In the genomic region with DNA sequence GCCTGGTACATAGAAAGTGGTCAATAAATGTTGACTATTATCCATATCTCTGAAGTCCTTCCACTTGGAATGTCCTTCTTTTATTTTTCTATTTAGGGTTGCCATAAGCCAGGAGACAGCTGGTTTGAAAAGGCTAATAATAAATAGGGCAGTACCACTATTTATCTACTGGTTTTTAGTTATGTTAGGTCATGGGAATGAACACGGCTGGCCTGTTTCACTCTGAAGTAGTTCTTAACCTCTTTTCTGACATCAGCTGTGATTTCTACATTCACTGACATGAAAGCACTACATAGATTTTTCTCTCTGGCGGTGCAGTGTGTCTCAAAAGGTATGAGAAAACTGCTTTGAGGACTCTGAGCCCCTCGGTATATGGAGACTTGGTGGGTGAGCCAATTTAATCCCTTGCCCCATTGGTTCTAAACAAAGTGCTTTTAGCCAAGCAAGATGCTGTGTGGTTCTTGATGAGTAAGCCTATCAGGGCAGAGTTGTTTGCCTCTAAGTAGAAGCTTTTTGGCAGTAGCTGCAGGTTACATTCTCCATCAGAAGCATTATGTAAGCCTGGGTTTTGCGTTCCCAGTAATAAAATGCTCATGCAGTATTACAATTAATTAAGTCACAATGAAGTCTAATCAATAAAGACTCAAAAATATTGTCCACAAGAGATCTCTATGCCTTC, we compare ENCODE assay signal across 18 cellular contexts. TPM values are rescaled to one million over a fixed set of nuclear protein-coding genes. Genes with fewer than 3 reads are reported as not detected.
DNase-seq lines count a peak whose midpoint lies in the region; ATAC-seq, FAIRE-seq and TF ChIP-seq lines count a peak whose summit lies in the region.
"Had no signal": no experiment of that assay in that cellular context is flagged by ENCODE, and none has a peak within 500 bp of the region (broad histone marks: within the 10 kb centered on the region; RNA-seq: fewer than 3 reads in every experiment).

No MANE protein-coding gene starts in this region.

- peaks cover 12% of the 10 kb centered on the region for H3K4me1 Mint-ChIP-seq in activated CD8-positive, alpha-beta T cell treated with anti-CD3 and anti-CD28 coated beads, Interleukin-2, amount 10 ng/mL, durations not matched to agents 7 days and 5 days (ENCODE audit: low read depth)

- no peaks in the 10 kb centered on the region for H3K9me3 Mint-ChIP-seq in activated CD8-positive, alpha-beta T cell treated with anti-CD3 and anti-CD28 coated beads, Interleukin-2, amount 10 ng/mL, durations not matched to agents 7 days and 5 days (ENCODE audit: insufficient read depth)
- H3K9me3 Mint-ChIP-seq: activated T-helper 2 cell treated with anti-CD3 and anti-CD28 coated beads, Interferon-gamma antibody, Interleukin-2, Interleukin-4, amounts not matched to agents 10 μg/mL and 5 μg/mL and 100 μg/mL, durations not matched to agents 14 hours and 24 hours and 36 hours had no signal

- intact Hi-C loops in mucosa of descending colon (cut with DNase I, micrococcal nuclease) (no loop called here), transverse colon (cut with DNase I; ENCODE audit: low total_unique reads) (loop anchor here (10.0 kb wide), 1 partner anchor 339 kb away; no protein-coding TSS in a partner anchor)

- H3K4me3 ChIP-seq in fibroblast of mammary gland (ENCODE audit: control insufficient read depth, low read depth, low read length): no peak overlapping the region
- no peak overlapping the region for H3K4me3 ChIP-seq in mucosa of descending colon
- no peak overlapping the region for H3K4me3 ChIP-seq in transverse colon
- H3K4me3 ChIP-seq in small intestine (ENCODE audit: low read depth in 1 of 2, low read length in 2 of 2): no peak overlapping the region
- H3K4me3 ChIP-seq: right lobe of liver, tibial nerve had no signal

- H3K27me3 Mint-ChIP-seq in activated CD8-positive, alpha-beta T cell treated with anti-CD3 and anti-CD28 coated beads, Interleukin-2, amount 10 ng/mL, durations not matched to agents 7 days and 5 days (ENCODE audit: low read depth): no peaks in the 10 kb centered on the region

- CTCF ChIA-PET in activated CD8-positive, alpha-beta T cell treated with anti-CD3 and anti-CD28 coated beads, Interleukin-2, amount 10 ng/mL, durations not matched to agents 7 days and 5 days (lab: Charles Lee): interaction anchor here (1.1 kb wide), 1 partner anchor 50 kb away, joined by 4 read pairs; no protein-coding TSS in a partner anchor

- ATAC-seq in mucosa of descending colon: peak; percentile 9
- ATAC-seq in activated CD8-positive, alpha-beta T cell treated with anti-CD3 and anti-CD28 coated beads, Interleukin-2, amount 10 ng/mL, durations not matched to agents 7 days and 5 days: no peak
- ATAC-seq in GM18520 (IDR thresholded peaks at IDR 0.05; ENCODE audit: unreplicated experiment): no peak
- ATAC-seq: HCT116 had no signal

- H3K36me3 ChIP-seq in mucosa of descending colon (ENCODE audit: low read depth) (no peaks in the 10 kb centered on the region), transverse colon (no peaks in the 10 kb centered on the region), small intestine (ENCODE audit: control insufficient read depth in 2 of 2, insufficient read depth in 2 of 2, low read length in 2 of 2) (no peaks in the 10 kb centered on the region)
- H3K36me3 ChIP-seq: right lobe of liver, tibial nerve had no signal

- TF ChIP-seq POLR2A in transverse colon (IDR thresholded peaks at IDR 0.05): no peak

- in situ Hi-C loops in transverse colon (cut with MboI; ENCODE audit: low pct_ligation_motif_present in 1 of 4, low pct_unique_long_range_greater_than_20kb in 1 of 4, low sequenced_read_pairs in 3 of 4): no loop called here

- TF ChIP-seq CTCF in fibroblast of mammary gland (conservative IDR thresholded peaks at IDR 0.05; ENCODE audit: control insufficient read depth, insufficient read depth, low read depth, low read length) (no peak), mucosa of descending colon (IDR thresholded peaks at IDR 0.05) (no peak), transverse colon (IDR thresholded peaks at IDR 0.05) (no peak)

- DNase-seq in NCI-H82 (lab: John Stamatoyannopoulos, UW) (peak; percentile 14), NCI-H82 treated with DMSO at 0.1 percent for 48 hours (lab: John Stamatoyannopoulos, UW; ENCODE audit: unreplicated experiment) (no peak), fibroblast of mammary gland (ENCODE audit: low read depth) (peak; percentile 73), mucosa of descending colon (no peak), transverse colon (no peak), small intestine (no peak)
- DNase-seq in activated CD8-positive, alpha-beta T cell treated with anti-CD3 and anti-CD28 coated beads, Interleukin-2, amount 10 ng/mL, durations not matched to agents 7 days and 5 days: no peak
- DNase-seq: activated CD4-positive, alpha-beta T cell treated with anti-CD3 and anti-CD28 coated beads for 4 hours; mammary epithelial cell; NCI-H2029 treated with DMSO at 0.1 percent for 48 hours; right lobe of liver had no signal

- H3K4me3 Mint-ChIP-seq in activated CD8-positive, alpha-beta T cell treated with anti-CD3 and anti-CD28 coated beads, Interleukin-2, amount 10 ng/mL, durations not matched to agents 7 days and 5 days: no peak overlapping the region

- H3K9me3 ChIP-seq in mucosa of descending colon (no peaks in the 10 kb centered on the region), transverse colon (no peaks in the 10 kb centered on the region), small intestine (ENCODE audit: control insufficient read depth, low read depth) (no peaks in the 10 kb centered on the region)
- H3K9me3 ChIP-seq: right lobe of liver, tibial nerve had no signal

- H3K4me1 ChIP-seq in mucosa of descending colon (ENCODE audit: low read depth): no peaks in the 10 kb centered on the region
- peaks cover 0 to 17% (median 8%) of the 10 kb centered on the region in 4 donors for H3K4me1 ChIP-seq in transverse colon
- no peaks in the 10 kb centered on the region for H3K4me1 ChIP-seq in small intestine (ENCODE audit: control insufficient read depth in 2 of 2, insufficient read depth in 1 of 2, low read depth in 1 of 2, low read length in 1 of 2)

- TF ChIP-seq EP300 in transverse colon (IDR thresholded peaks at IDR 0.05; ENCODE audit: low read depth): no peak

- peaks cover 1% of the 10 kb centered on the region for H3K36me3 Mint-ChIP-seq in activated CD8-positive, alpha-beta T cell treated with anti-CD3 and anti-CD28 coated beads, Interleukin-2, amount 10 ng/mL, durations not matched to agents 7 days and 5 days (ENCODE audit: low read depth)

- H3K27ac Mint-ChIP-seq in activated CD8-positive, alpha-beta T cell treated with anti-CD3 and anti-CD28 coated beads, Interleukin-2, amount 10 ng/mL, durations not matched to agents 7 days and 5 days: no peak overlapping the region
- H3K27ac Mint-ChIP-seq: activated T-helper 2 cell treated with anti-CD3 and anti-CD28 coated beads, Interferon-gamma antibody, Interleukin-2, Interleukin-4, amounts not matched to agents 10 μg/mL and 5 μg/mL and 100 μg/mL, durations not matched to agents 14 hours and 24 hours and 36 hours had no signal

- H3K27ac ChIP-seq in transverse colon: peak overlapping the region; percentile 48 to 72 (median 67)
- H3K27ac ChIP-seq in small intestine (ENCODE audit: low read depth in 1 of 2, low read length in 1 of 2): peak overlapping the region in 1 of 2 donors; percentile 39
- H3K27ac ChIP-seq: right lobe of liver had no signal

- 58 to 100% methylated on average over 1 to 4 of the region's 4 CpGs for WGBS in transverse colon (ENCODE audit: low coverage in 1 of 2), 2 donors
- 71 to 97% (median 89%) methylated on average over 4 of the region's 4 CpGs for WGBS in small intestine, 3 donors

- FAIRE-seq in small intestine (lab: Jason Lieb, UNC): no peak
- FAIRE-seq: colon, D721Med had no signal

- no peaks in the 10 kb centered on the region for H3K27me3 ChIP-seq in transverse colon
- no peaks in the 10 kb centered on the region for H3K27me3 ChIP-seq in small intestine (ENCODE audit: control insufficient read depth in 2 of 2, insufficient read depth in 2 of 2, low read length in 2 of 2)
- H3K27me3 ChIP-seq: right lobe of liver, tibial nerve had no signal

- POLR2A ChIA-PET in activated CD8-positive, alpha-beta T cell treated with anti-CD3 and anti-CD28 coated beads, Interleukin-2, amount 10 ng/mL, durations not matched to agents 7 days and 5 days (lab: Charles Lee): no interaction called here

RNA-seq across cellular contexts. Expression of gene APOA1, which starts 48.7 kb away (rescaled TPM):
- total RNA-seq in mucosa of descending colon (under 1 TPM in 2 of 3 donors, not detected in 1; 0.31 to 0.46 TPM), transverse colon (100 to 1,000 TPM in 1 of 4 donors, not detected in 3; 169 TPM)
- not detected for total RNA-seq in activated CD8-positive, alpha-beta T cell treated with anti-CD3 and anti-CD28 coated beads, Interleukin-2, amount 10 ng/mL, durations not matched to agents 7 days and 5 days
- polyA plus RNA-seq in small intestine: over 10,000 TPM in 2 of 3 donors, 10 to 100 TPM in 1; 62.3 to 22,236 (median 10,383) TPM
- total RNA-seq: A172; activated T-helper 2 cell treated with anti-CD3 and anti-CD28 coated beads, Interferon-gamma antibody, Interleukin-2, Interleukin-4, amounts not matched to agents 10 μg/mL and 5 μg/mL and 100 μg/mL, durations not matched to agents 14 hours and 24 hours and 36 hours; mammary epithelial cell had no signal

RNA-seq across cellular contexts. Expression of gene APOC3, which starts 56.4 kb away (rescaled TPM):
- total RNA-seq in mucosa of descending colon (under 1 TPM in 1 of 3 donors, not detected in 2; 0.60 TPM), transverse colon (1 to 10 TPM in 2 of 4 donors, not detected in 2; 3.0 to 5.3 TPM)
- total RNA-seq in activated CD8-positive, alpha-beta T cell treated with anti-CD3 and anti-CD28 coated beads, Interleukin-2, amount 10 ng/mL, durations not matched to agents 7 days and 5 days: not detected
- polyA plus RNA-seq in small intestine: over 10,000 TPM in 1 of 3 donors, 1,000 to 10,000 TPM in 1, 100 to 1,000 TPM in 1; 273 to 10,182 (median 4,196) TPM
- total RNA-seq: A172; activated T-helper 2 cell treated with anti-CD3 and anti-CD28 coated beads, Interferon-gamma antibody, Interleukin-2, Interleukin-4, amounts not matched to agents 10 μg/mL and 5 μg/mL and 100 μg/mL, durations not matched to agents 14 hours and 24 hours and 36 hours; mammary epithelial cell; tibial nerve had no signal
- polyA plus RNA-seq: mammary epithelial cell had no signal

Comparison
In these comparisons a context has a peak if more than half of its experiments do, and no peak if none do; other contexts are left out.
1. DNase-seq: peak in NCI-H82 (single experiment) and fibroblast of mammary gland (single experiment); none in NCI-H82 treated with DMSO at 0.1 percent for 48 hours (single experiment), mucosa of descending colon (0 of 3), transverse colon (single experiment), activated CD8-positive, alpha-beta T cell treated with anti-CD3 and anti-CD28 coated beads, Interleukin-2, amount 10 ng/mL, durations not matched to agents 7 days and 5 days (single experiment) and small intestine (single experiment).